In the genomic region with DNA sequence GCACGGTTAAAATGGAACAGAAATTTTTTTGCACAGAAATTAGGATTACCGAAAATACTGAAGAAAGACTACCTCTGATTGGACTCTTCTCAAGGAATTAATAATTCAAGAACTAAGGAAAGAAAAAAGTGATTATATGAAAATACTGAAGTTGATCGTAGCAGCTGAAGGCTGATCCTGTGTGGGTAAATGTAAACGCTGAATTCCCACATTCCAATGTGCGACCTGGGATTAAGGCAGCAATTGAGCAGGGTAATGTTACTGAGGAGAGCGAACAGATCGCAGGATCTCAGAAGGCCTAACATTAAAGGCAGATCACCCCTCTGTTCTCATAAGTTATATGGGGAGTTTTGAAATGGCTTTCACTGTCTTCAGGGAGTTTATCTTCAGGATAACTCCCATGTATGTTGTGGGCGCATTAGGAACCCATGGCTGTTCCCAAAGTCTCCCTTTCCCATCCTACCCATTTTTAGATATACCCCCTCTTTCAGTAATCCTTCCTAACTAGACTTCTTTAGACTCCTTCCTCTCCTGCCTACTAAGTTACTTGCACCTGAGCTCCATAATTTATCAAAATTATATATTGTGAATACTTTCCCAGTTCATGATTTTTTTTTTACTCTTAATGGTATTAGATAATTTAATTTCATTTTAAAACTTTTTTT, we compare ENCODE assay signal across 8 cellular contexts. TPM values are rescaled to one million over a fixed set of nuclear protein-coding genes. Genes with fewer than 3 reads are reported as not detected.
DNase-seq lines count a peak whose midpoint lies in the region; ATAC-seq, FAIRE-seq and TF ChIP-seq lines count a peak whose summit lies in the region.

No MANE protein-coding gene starts in this region.

- H3K36me3 ChIP-seq in OCI-LY7 (ENCODE audit: insufficient read depth, low read length): peaks cover 8% of the 10 kb centered on the region
- H3K36me3 ChIP-seq in endothelial cell of umbilical vein (ENCODE audit: control insufficient read depth in 2 of 2, extremely low read depth in 1 of 2, insufficient read depth in 2 of 2, low read length in 2 of 2): no peaks in the 10 kb centered on the region
- no peaks in the 10 kb centered on the region for H3K36me3 ChIP-seq in rectal smooth muscle tissue (ENCODE audit: control insufficient read depth, insufficient read depth, low read length)

- H3K9me1 ChIP-seq in endothelial cell of umbilical vein (replicated peaks; ENCODE audit: control insufficient read depth, extremely low read depth, insufficient read depth, low read length): no peaks in the 10 kb centered on the region

- H3K79me2 ChIP-seq in OCI-LY7 (ENCODE audit: insufficient read depth, low read depth, low read length) (peaks cover 13% of the 10 kb centered on the region; the same call in 1 of the 2 replicates), endothelial cell of umbilical vein (ENCODE audit: control insufficient read depth, insufficient read depth, low read length) (peaks cover 4% of the 10 kb centered on the region)

- no peaks in the 10 kb centered on the region for H3K27me3 ChIP-seq in endothelial cell of umbilical vein (ENCODE audit: control insufficient read depth in 2 of 2, insufficient read depth in 2 of 2, low read length in 2 of 2)
- no peaks in the 10 kb centered on the region for H3K27me3 ChIP-seq in rectal smooth muscle tissue (ENCODE audit: control insufficient read depth, insufficient read depth, low read length)

- H3K27ac ChIP-seq in OCI-LY7 (ENCODE audit: low read depth, low read length, poor library complexity, severe bottlenecking): peak overlapping the region; percentile 59
- H3K27ac ChIP-seq in endothelial cell of umbilical vein (ENCODE audit: insufficient read depth, low read depth, low read length): peak overlapping the region; percentile 80
- no peak overlapping the region for H3K27ac ChIP-seq in rectal smooth muscle tissue (ENCODE audit: low read depth, low read length)

- no peaks in the 10 kb centered on the region for H4K20me1 ChIP-seq in OCI-LY7 (ENCODE audit: insufficient read depth, low read length)
- no peaks in the 10 kb centered on the region for H4K20me1 ChIP-seq in endothelial cell of umbilical vein (replicated peaks; ENCODE audit: control insufficient read depth, extremely low read depth, insufficient read depth, low read length)

- peaks cover 34% of the 10 kb centered on the region for H3K4me1 ChIP-seq in OCI-LY7 (ENCODE audit: insufficient read depth, low read length, poor library complexity, severe bottlenecking)
- H3K4me1 ChIP-seq in endothelial cell of umbilical vein (ENCODE audit: control insufficient read depth, extremely low read depth, insufficient read depth, low read length): peaks cover 9% of the 10 kb centered on the region
- H3K4me1 ChIP-seq in rectal smooth muscle tissue (ENCODE audit: control insufficient read depth, insufficient read depth, low read length): peaks cover 6% of the 10 kb centered on the region

- H2AFZ ChIP-seq in OCI-LY7 (ENCODE audit: low read length) (peak overlapping the region; percentile 99), endothelial cell of umbilical vein (ENCODE audit: low read depth, low read length) (peak overlapping the region; percentile 47)

- dilution Hi-C loops in endothelial cell of umbilical vein (cut with MboI; ENCODE audit: extremely low pct_ligation_motif_present, low sequenced_read_pairs): no loop called here

- DNase-seq in GM12864 (ENCODE audit: low read depth): no peak
- DNase-seq in OCI-LY7 (ENCODE audit: low spot score): no peak
- peak; percentile 9 for DNase-seq in endothelial cell of umbilical vein (ENCODE audit: low read depth, low spot score)
- no peak for DNase-seq in GM13977 (ENCODE audit: low spot score)
- no peak for DNase-seq in OCI-M1 (lab: John Stamatoyannopoulos, UW)

- TF ChIP-seq CTCF in GM12864 (IDR thresholded peaks at IDR 0.05; ENCODE audit: low read depth, low read length, missing control alignments): no peak
- TF ChIP-seq CTCF in OCI-LY7 (conservative IDR thresholded peaks at IDR 0.05; ENCODE audit: low read length): no peak
- TF ChIP-seq CTCF in endothelial cell of umbilical vein (IDR thresholded peaks at IDR 0.05; ENCODE audit: extremely low read depth in 1 of 2, insufficient read depth in 1 of 2, low read depth in 1 of 2, low read length in 2 of 2): no peak
- no peak for TF ChIP-seq CTCF in GM13977 (IDR thresholded peaks at IDR 0.05; ENCODE audit: extremely low read depth, insufficient read depth, missing control alignments)

- CTCF ChIA-PET in OCI-LY7 (lab: Charles Lee; ENCODE audit: unreplicated experiment): no interaction called here
- CTCF ChIA-PET in endothelial cell of umbilical vein (lab: Charles Lee): interaction anchor here (1.6 to 2.4 kb wide), 3 partner anchors 15 to 77 kb away, joined by 6 to 10 read pairs (median 10); no protein-coding TSS in a partner anchor

- H3K9ac ChIP-seq in endothelial cell of umbilical vein (replicated peaks; ENCODE audit: extremely low read depth, insufficient read depth, low read length) (peak overlapping the region; percentile 63), rectal smooth muscle tissue (ENCODE audit: low read length) (no peak overlapping the region)

- in situ Hi-C loops in GM13977 (cut with MboI; ENCODE audit: low pct_unique_long_range_greater_than_20kb, low sequenced_read_pairs, unreplicated experiment): no loop called here

- intact Hi-C loops in OCI-LY7 (cut with micrococcal nuclease; ENCODE audit: unreplicated experiment): loop anchor here (1.0 to 10.0 kb wide), 3 partner anchors 79 to 467 kb away; partner anchors contain the start of genes ARID3B, CLK3, PML and STOML1
- intact Hi-C loops in endothelial cell of umbilical vein (cut with micrococcal nuclease): loop anchor here (2.0 kb wide), 2 partner anchors 79 to 153 kb away; partner anchors contain the start of genes ARID3B and CLK3

- H3K9me3 ChIP-seq in OCI-LY7 (ENCODE audit: low read length) (peaks cover 5% of the 10 kb centered on the region; the same call in 1 of the 2 replicates), endothelial cell of umbilical vein (replicated peaks; ENCODE audit: control insufficient read depth, insufficient read depth, low read length) (no peaks in the 10 kb centered on the region)

- POLR2A ChIA-PET in OCI-LY7 (lab: Charles Lee): interaction anchor here (0.7 to 1.0 kb wide), 6 partner anchors 16 to 328 kb away, joined by 3 to 5 read pairs (median 3); no protein-coding TSS in a partner anchor
- POLR2A ChIA-PET in endothelial cell of umbilical vein (lab: Charles Lee): interaction anchor here (1.2 kb wide), 1 partner anchor 155 kb away, joined by 3 read pairs; no protein-coding TSS in a partner anchor

- H3K4me3 ChIP-seq in GM12864 (ENCODE audit: low read depth, low read length): peak overlapping the region; percentile 79
- H3K4me3 ChIP-seq in OCI-LY7 (ENCODE audit: low read depth, low read length, poor library complexity, severe bottlenecking): peak overlapping the region; percentile 88
- peak overlapping the region; percentile 61 to 71 (median 69) for H3K4me3 ChIP-seq in endothelial cell of umbilical vein (replicated peaks in 1 of 3; ENCODE audit: insufficient read depth in 1 of 3, low read depth in 1 of 3, low read length in 3 of 3)
- H3K4me3 ChIP-seq in rectal smooth muscle tissue (ENCODE audit: low read length): peak overlapping the region; percentile 92

- TF ChIP-seq POLR2A in endothelial cell of umbilical vein (IDR thresholded peaks at IDR 0.05; ENCODE audit: low read depth, low read length): no peak

- no peaks in the 10 kb centered on the region for H3K9me2 ChIP-seq in OCI-LY7 (ENCODE audit: insufficient read depth, low read length)

- no peak for FAIRE-seq in endothelial cell of umbilical vein (lab: Jason Lieb, UNC)

- H3K4me2 ChIP-seq in OCI-LY7 (ENCODE audit: low read length): peak overlapping the region; percentile 85
- peak overlapping the region; percentile 65 for H3K4me2 ChIP-seq in endothelial cell of umbilical vein (ENCODE audit: insufficient read depth, low read length)

- BruUV-seq in OCI-LY7 (replicated peaks; lab: Mats Ljungman, UMichigan): no TSS peak
- BruUV-seq in endothelial cell of umbilical vein (replicated peaks; lab: Mats Ljungman, UMichigan): no TSS peak

- ATAC-seq in HG03460 (IDR thresholded peaks at IDR 0.05; ENCODE audit: unreplicated experiment) (no peak), GM21529 (IDR thresholded peaks at IDR 0.05; ENCODE audit: unreplicated experiment) (no peak)

TF ChIP-seq in endothelial cell of umbilical vein, 7 proteins besides CTCF, POLR2A, EP300 and RAD21 (continues in another document):
- no peak for TF ChIP-seq JUN (IDR thresholded peaks at IDR 0.05; ENCODE audit: borderline replicate concordance, insufficient read depth, insufficient read length, low read depth)
- TF ChIP-seq MYC (IDR thresholded peaks at IDR 0.05; ENCODE audit: low read depth, low read length): no peak
- TF ChIP-seq GATA2 (IDR thresholded peaks at IDR 0.05; ENCODE audit: insufficient read depth, insufficient read length, low read depth, low read length): no peak
- TF ChIP-seq EZH2 (IDR thresholded peaks at IDR 0.05; ENCODE audit: borderline replicate concordance, low read depth, low read length, severe bottlenecking): no peak
- TF ChIP-seq FOS (IDR thresholded peaks at IDR 0.05; ENCODE audit: borderline replicate concordance, insufficient read depth, low read length): no peak

RNA-seq across cellular contexts. Expression of gene UBL7, which starts 1.0 kb away (rescaled TPM):
- 29.5 and 32.6 TPM in 2 replicates for total RNA-seq in OCI-LY7 (2014; rRNA removed; shearing (Covaris generic))
- total RNA-seq in OCI-LY7 (2022): 41.3 and 44.1 TPM in 2 replicates
- total RNA-seq in endothelial cell of umbilical vein: 31.9 and 32.8 TPM in 2 replicates
- polyA plus RNA-seq in endothelial cell of umbilical vein: 90.4 and 109 TPM in 2 replicates
- polyA plus RNA-seq in endothelial cell of umbilical vein (2011; cell fraction: cytosol; rRNA removed): 56.6 and 59.3 TPM in 2 replicates
- 19.2 and 20.8 TPM in 2 replicates for polyA plus RNA-seq in endothelial cell of umbilical vein (2011; cell fraction: nucleus; rRNA removed)
- polyA plus RNA-seq in endothelial cell of umbilical vein (2012): 31.1 and 31.8 TPM in 2 replicates
- 46.7 and 47.5 TPM in 2 replicates for polyA minus RNA-seq in endothelial cell of umbilical vein
- polyA minus RNA-seq in endothelial cell of umbilical vein (2011; cell fraction: cytosol; rRNA and poly(A)+ RNA removed): 54.8 TPM
- polyA minus RNA-seq in endothelial cell of umbilical vein (2011; cell fraction: nucleus; rRNA and poly(A)+ RNA removed): 7.1 and 12.1 TPM in 2 replicates

RNA-seq across cellular contexts. Expression of gene SEMA7A, which starts 28.2 kb away (rescaled TPM):
- total RNA-seq in OCI-LY7 (2014; rRNA removed; shearing (Covaris generic)): 0.06 and 0.08 TPM in 2 replicates
- 0.46 and 1.0 TPM in 2 replicates for total RNA-seq in OCI-LY7 (2022)
- 1.3 and 1.7 TPM in 2 replicates for total RNA-seq in endothelial cell of umbilical vein
- 2.0 and 3.0 TPM in 2 replicates for polyA plus RNA-seq in endothelial cell of umbilical vein
- 1.3 and 1.7 TPM in 2 replicates for polyA plus RNA-seq in endothelial cell of umbilical vein (2011; cell fraction: cytosol; rRNA removed)
- polyA plus RNA-seq in endothelial cell of umbilical vein (2011; cell fraction: nucleus; rRNA removed): 1.4 and 2.1 TPM in 2 replicates
- 0.84 and 1.8 TPM in 2 replicates for polyA plus RNA-seq in endothelial cell of umbilical vein (2012)
- 3.9 and 4.3 TPM in 2 replicates for polyA minus RNA-seq in endothelial cell of umbilical vein
- polyA minus RNA-seq in endothelial cell of umbilical vein (2011; cell fraction: cytosol; rRNA and poly(A)+ RNA removed): not detected
- 0.34 and 2.2 TPM in 2 replicates for polyA minus RNA-seq in endothelial cell of umbilical vein (2011; cell fraction: nucleus; rRNA and poly(A)+ RNA removed)
